In the genomic region with DNA sequence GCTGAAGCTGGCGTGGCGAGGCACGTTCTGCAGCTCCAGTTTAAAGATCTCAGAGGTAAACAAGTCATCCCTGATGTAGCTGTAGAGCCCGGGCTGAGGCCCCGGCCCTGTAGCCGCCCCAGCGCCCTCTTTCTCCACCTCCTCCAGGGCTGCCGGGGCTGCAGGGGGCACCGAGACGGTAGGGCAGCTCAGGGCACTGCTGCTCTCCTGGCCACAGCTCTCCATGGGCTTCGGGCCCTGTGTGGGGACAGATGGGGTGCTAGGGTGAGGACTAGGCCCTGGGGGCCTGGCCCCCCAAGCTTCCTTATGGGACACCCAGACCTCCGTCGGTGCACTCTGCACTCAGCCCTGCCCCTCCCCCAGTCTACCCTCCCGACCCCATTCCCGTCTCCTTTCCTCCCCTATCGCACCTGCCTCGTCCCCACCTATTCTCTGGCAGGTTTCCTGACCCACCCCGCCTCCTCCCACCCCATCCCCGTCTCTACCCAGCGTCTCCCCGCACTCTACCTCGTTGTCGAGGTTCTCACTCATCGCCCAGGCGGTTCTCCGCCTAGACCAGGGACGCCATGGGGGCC, we compare ENCODE assay signal across 1 cellular context.
TF ChIP-seq lines count a peak whose summit lies in the region.

No MANE protein-coding gene starts in this region.

TF ChIP-seq in HCT116, 20 proteins besides CTCF, POLR2A, EP300 and RAD21 (continued from another document):
- TF ChIP-seq ZBTB33 (IDR thresholded peaks at IDR 0.05; ENCODE audit: extremely low read depth, insufficient replicate concordance, low read length) (no peak), CBX3 (IDR thresholded peaks at IDR 0.05; ENCODE audit: low read depth) (no peak), CEBPB (IDR thresholded peaks at IDR 0.05; ENCODE audit: low read depth) (no peak)
- TF ChIP-seq, protein P1, sequence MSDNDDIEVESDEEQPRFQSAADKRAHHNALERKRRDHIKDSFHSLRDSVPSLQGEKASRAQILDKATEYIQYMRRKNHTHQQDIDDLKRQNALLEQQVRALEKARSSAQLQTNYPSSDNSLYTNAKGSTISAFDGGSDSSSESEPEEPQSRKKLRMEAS (IDR thresholded peaks at IDR 0.05), result no peak
